8 cellular contexts compared by ENCODE assay signal in the genomic region with DNA sequence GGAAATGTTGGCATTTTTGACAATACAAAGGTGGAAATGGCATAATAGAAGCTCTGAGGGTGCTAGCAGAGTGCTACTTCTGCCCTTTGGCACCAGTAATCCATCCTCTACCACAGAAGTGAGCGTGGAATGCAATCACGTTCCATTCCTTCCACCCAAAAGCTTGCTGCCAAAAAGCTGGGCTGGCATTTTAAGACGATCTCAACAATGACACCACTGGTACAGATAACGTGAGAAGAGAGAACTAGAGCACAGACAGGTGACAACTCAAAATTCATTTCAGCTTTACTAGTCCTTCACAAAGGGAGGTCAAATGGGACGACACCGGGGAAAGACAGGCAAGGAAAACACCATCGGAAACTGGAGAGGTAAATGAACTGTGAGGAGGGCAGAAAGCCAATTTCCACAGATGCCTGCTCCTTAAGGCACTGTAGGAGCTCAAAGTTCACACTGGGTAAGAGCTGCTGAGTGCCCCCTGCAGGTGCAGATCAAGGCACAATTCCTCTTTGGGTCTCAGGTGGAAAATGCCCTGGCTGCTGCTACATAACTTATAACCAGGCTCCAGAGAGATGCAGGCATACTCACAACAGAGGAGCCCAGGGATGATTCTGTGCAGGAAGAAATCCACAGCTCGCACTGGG. TPM values are rescaled to one million over a fixed set of nuclear protein-coding genes. Genes with fewer than 3 reads are reported as not detected.
DNase-seq lines count a peak whose midpoint lies in the region; ATAC-seq, FAIRE-seq and TF ChIP-seq lines count a peak whose summit lies in the region.

No MANE protein-coding gene starts in this region.

- no peak for TF ChIP-seq POLR2A in right lobe of liver (IDR thresholded peaks at IDR 0.05)

- H3K4me2 ChIP-seq in Loucy (ENCODE audit: low read depth, low read length, poor library complexity, severe bottlenecking): no peak overlapping the region

- no peak overlapping the region for H3K9ac ChIP-seq in Loucy (ENCODE audit: low read depth, low read length, poor library complexity, severe bottlenecking)

- H3K79me2 ChIP-seq in Loucy (ENCODE audit: insufficient read depth, low read length): peaks cover 59% of the 10 kb centered on the region

- TF ChIP-seq CTCF in Caco-2 (IDR thresholded peaks at IDR 0.05; ENCODE audit: insufficient read depth in 1 of 2, low read depth in 1 of 2, low read length in 1 of 2, severe bottlenecking in 1 of 2, unreplicated experiment in 1 of 2) (peak; percentile 25 to 48), Loucy (conservative IDR thresholded peaks at IDR 0.05; ENCODE audit: low read length) (peak; percentile 52), astrocyte of the spinal cord (IDR thresholded peaks at IDR 0.05; ENCODE audit: low read depth, low read length) (no peak), right lobe of liver (IDR thresholded peaks at IDR 0.05) (peak in 1 of 4 donors; percentile 25), GM13976 (IDR thresholded peaks at IDR 0.05; ENCODE audit: borderline replicate concordance, control extremely low read depth, extremely low read depth, insufficient read depth, missing control alignments) (no peak)

- H3K9me3 Mint-ChIP-seq in Caco-2 (ENCODE audit: unreplicated experiment): no peaks in the 10 kb centered on the region
- H3K9me3 Mint-ChIP-seq in naive thymus-derived CD4-positive, alpha-beta T cell: no peaks in the 10 kb centered on the region

- no TSS peak for BruUV-seq in Caco-2 (replicated peaks; lab: Mats Ljungman, UMichigan)

- H3K9me2 ChIP-seq in Loucy (replicated peaks; ENCODE audit: low read depth, low read length): no peaks in the 10 kb centered on the region

- DNase-seq in Caco-2: peak in 1 of 2 experiments; percentile 40
- DNase-seq in astrocyte of the spinal cord (ENCODE audit: low read depth, low spot score): peak; percentile 46
- DNase-seq in right lobe of liver: no peak
- no peak for DNase-seq in hepatic stellate cell (ENCODE audit: low spot score)
- no peak for DNase-seq in GM13976 (ENCODE audit: low spot score)
- DNase-seq in naive thymus-derived CD4-positive, alpha-beta T cell: no peak
- no peak for DNase-seq in frontal cortex (ENCODE audit: low spot score in 2 of 2)

- H3K36me3 ChIP-seq in Caco-2 (ENCODE audit: control insufficient read depth, insufficient read depth, low read length) (no peaks in the 10 kb centered on the region; the same call in 1 of the 2 replicates), Loucy (ENCODE audit: insufficient read depth, low read length) (peaks cover 13% of the 10 kb centered on the region; the same call in 1 of the 2 replicates), right lobe of liver (peaks cover 0 to 8% (median 0%) of the 10 kb centered on the region in 4 donors)
- peaks cover 0 to 12% (median 0%) of the 10 kb centered on the region in 3 experiments for H3K36me3 ChIP-seq in naive thymus-derived CD4-positive, alpha-beta T cell (ENCODE audit: control insufficient read depth in 2 of 3, insufficient read depth in 3 of 3, low read length in 3 of 3)

- H3K9me3 ChIP-seq in Caco-2 (no peaks in the 10 kb centered on the region), Loucy (ENCODE audit: insufficient read depth, low read depth, low read length) (no peaks in the 10 kb centered on the region), right lobe of liver (no peaks in the 10 kb centered on the region)
- no peaks in the 10 kb centered on the region for H3K9me3 ChIP-seq in naive thymus-derived CD4-positive, alpha-beta T cell (ENCODE audit: control insufficient read depth in 2 of 3, low read length in 3 of 3)

- peak; percentile 32 to 46 (median 41) for ATAC-seq in right lobe of liver
- no peak for ATAC-seq in naive thymus-derived CD4-positive, alpha-beta T cell

- H3K27ac ChIP-seq in right lobe of liver: no peak overlapping the region
- H3K27ac ChIP-seq in naive thymus-derived CD4-positive, alpha-beta T cell (ENCODE audit: low read depth, low read length): no peak overlapping the region

- H3K27ac Mint-ChIP-seq in Caco-2 (ENCODE audit: unreplicated experiment): no peak overlapping the region
- peak overlapping the region in 1 of 9 donors; percentile 55 for H3K27ac Mint-ChIP-seq in naive thymus-derived CD4-positive, alpha-beta T cell

- H4K20me1 ChIP-seq in Loucy (ENCODE audit: insufficient read depth, low read length, poor library complexity, severe bottlenecking): peaks cover 31% of the 10 kb centered on the region

- POLR2A ChIA-PET in Caco-2 (lab: Charles Lee): no interaction called here
- POLR2A ChIA-PET in naive thymus-derived CD4-positive, alpha-beta T cell (lab: Charles Lee): no interaction called here

- in situ Hi-C loops in astrocyte of the spinal cord (cut with HindIII; ENCODE audit: low sequenced_read_pairs) (no loop called here), GM13976 (cut with MboI; ENCODE audit: low sequenced_read_pairs, unreplicated experiment) (no loop called here)

- WGBS in right lobe of liver (ENCODE audit: insufficient coverage, low coverage, low lambda C conversion rate, missing lambda C conversion rate): 55% methylated on average over 7 of the region's 8 CpGs

- intact Hi-C loops in Caco-2 (cut with micrococcal nuclease; ENCODE audit: unreplicated experiment): no loop called here
- intact Hi-C loops in right lobe of liver (cut with DNase I): no loop called here
- intact Hi-C loops in naive thymus-derived CD4-positive, alpha-beta T cell (cut with micrococcal nuclease): no loop called here

- H3K27me3 ChIP-seq in Caco-2 (replicated peaks; ENCODE audit: control insufficient read depth, insufficient read depth, low read length) (no peaks in the 10 kb centered on the region), Loucy (ENCODE audit: insufficient read depth, low read length, poor library complexity, severe bottlenecking) (no peaks in the 10 kb centered on the region), right lobe of liver (no peaks in the 10 kb centered on the region)
- no peaks in the 10 kb centered on the region for H3K27me3 ChIP-seq in naive thymus-derived CD4-positive, alpha-beta T cell (ENCODE audit: control insufficient read depth in 2 of 2, insufficient read depth in 2 of 2, low read length in 2 of 2)

- CTCF ChIA-PET in Caco-2 (lab: Charles Lee): interaction anchor here (0.5 to 1.0 kb wide), 5 partner anchors 35 to 351 kb away, joined by 3 to 12 read pairs (median 3); no protein-coding TSS in a partner anchor
- CTCF ChIA-PET in naive thymus-derived CD4-positive, alpha-beta T cell (lab: Charles Lee): no interaction called here

- no peaks in the 10 kb centered on the region; the same call in 1 of the 2 replicates for H3K4me1 ChIP-seq in Caco-2
- peaks cover 9% of the 10 kb centered on the region for H3K4me1 ChIP-seq in Loucy (ENCODE audit: insufficient read depth, low read length, poor library complexity, severe bottlenecking)
- no peaks in the 10 kb centered on the region for H3K4me1 ChIP-seq in right lobe of liver
- H3K4me1 ChIP-seq in naive thymus-derived CD4-positive, alpha-beta T cell (ENCODE audit: control insufficient read depth in 2 of 2, insufficient read depth in 2 of 2, low read length in 2 of 2): no peaks in the 10 kb centered on the region

- no peaks in the 10 kb centered on the region for H3K27me3 Mint-ChIP-seq in Caco-2 (ENCODE audit: insufficient read depth, unreplicated experiment)
- H3K27me3 Mint-ChIP-seq in naive thymus-derived CD4-positive, alpha-beta T cell: no peaks in the 10 kb centered on the region

- H3F3A ChIP-seq in Loucy (ENCODE audit: low read depth): peaks cover 4% of the 10 kb centered on the region; the same call in 1 of the 2 replicates

- H3K36me3 Mint-ChIP-seq in Caco-2 (ENCODE audit: insufficient read depth, unreplicated experiment): no peaks in the 10 kb centered on the region
- peaks cover 0 to 25% (median 6%) of the 10 kb centered on the region in 5 donors for H3K36me3 Mint-ChIP-seq in naive thymus-derived CD4-positive, alpha-beta T cell

- H2AFZ ChIP-seq in Loucy (ENCODE audit: low read length): no peak overlapping the region

- H3K4me3 Mint-ChIP-seq in Caco-2 (ENCODE audit: unreplicated experiment): no peak overlapping the region
- no peak overlapping the region for H3K4me3 Mint-ChIP-seq in naive thymus-derived CD4-positive, alpha-beta T cell

- H3K4me3 ChIP-seq in Caco-2 (ENCODE audit: low read depth, low read length) (no peak overlapping the region), Loucy (ENCODE audit: low read length, poor library complexity, severe bottlenecking) (no peak overlapping the region), astrocyte of the spinal cord (ENCODE audit: low read depth, low read length) (no peak overlapping the region), right lobe of liver (no peak overlapping the region)
- no peak overlapping the region for H3K4me3 ChIP-seq in naive thymus-derived CD4-positive, alpha-beta T cell (ENCODE audit: low read length)

- FAIRE-seq in frontal cortex (lab: Jason Lieb, UNC): no peak

- H3K4me1 Mint-ChIP-seq in Caco-2 (ENCODE audit: low read depth, unreplicated experiment): peaks cover 24% of the 10 kb centered on the region
- peaks cover 24 to 66% (median 41%) of the 10 kb centered on the region in 7 donors for H3K4me1 Mint-ChIP-seq in naive thymus-derived CD4-positive, alpha-beta T cell

RNA-seq across cellular contexts. Expression of gene RNU4ATAC, which starts 50.7 kb away (rescaled TPM):
- total RNA-seq in Caco-2 (2022) (not detected in 2 replicates), right lobe of liver (not detected), frontal cortex (under 0.01 TPM)
- not detected for total RNA-seq in naive thymus-derived CD4-positive, alpha-beta T cell
- not detected for polyA plus RNA-seq in naive thymus-derived CD4-positive, alpha-beta T cell

Comparison
In these comparisons a context has a peak if more than half of its experiments do, and no peak if none do; other contexts are left out.
1. CTCF ChIP-seq: peak in Caco-2 (2 of 2) and Loucy (single experiment); none in astrocyte of the spinal cord (single experiment) and GM13976 (single experiment).